Comparison of ENCODE assay signal across 23 cellular contexts in genomic region chr2:71827146-71827874, GRCh38.
"Had no signal": no experiment of that assay in that cellular context is flagged by ENCODE, and none has a peak within 500 bp of the region (broad histone marks: within the 10 kb centered on the region; RNA-seq: fewer than 3 reads in every experiment).

No MANE protein-coding gene starts in this region.

- DNase-seq: cerebellar nuclear complex; effector memory CD8-positive, alpha-beta T cell; foreskin keratinocyte; glutamatergic neuron; heart right ventricle; hippocampal formation; kidney glomerular epithelial cell; left colon; natural killer cell; pancreas; retina; right lobe of liver; small intestine; stimulated activated CD4-positive, alpha-beta T cell treated with anti-CD3 and anti-CD28 coated beads, Interleukin-15, amount 100 ng/mL, for 24 hours; stimulated activated CD4-positive, alpha-beta T cell treated with anti-CD3 and anti-CD28 coated beads, Interleukin-2, amount 100 ng/mL, for 48 hours; stimulated activated naive CD4-positive, alpha-beta T cell; stimulated activated naive CD8-positive, alpha-beta T cell treated with anti-CD3 and anti-CD28 coated beads, Interleukin-15, amount 100 ng/mL, for 72 hours; thyroid gland; trophoblast cell had no signal

- H3K4me1 ChIP-seq: pancreas had no signal

- H3K36me3 Mint-ChIP-seq: memory B cell, natural killer cell had no signal

- H3K27me3 ChIP-seq: heart right ventricle, pancreas, right lobe of liver, thyroid gland had no signal

- H3K4me1 Mint-ChIP-seq: memory B cell; natural killer cell; stimulated activated naive CD8-positive, alpha-beta T cell treated with anti-CD3 and anti-CD28 coated beads, Interleukin-15, amount 100 ng/mL, for 72 hours had no signal

- ATAC-seq: effector memory CD8-positive, alpha-beta T cell; foreskin keratinocyte; heart right ventricle; left colon; natural killer cell; pancreas; stimulated activated naive CD8-positive, alpha-beta T cell treated with anti-CD3 and anti-CD28 coated beads, Interleukin-15, amount 100 ng/mL, for 72 hours had no signal

- H3K27ac Mint-ChIP-seq: dendritic cell treated with granulocyte-macrophage colony-stimulating factor and Interleukin-4, amounts not matched to agents 40 ng/mL and 50 ng/mL, for 4 days; effector memory CD8-positive, alpha-beta T cell; memory B cell; natural killer cell; stimulated activated naive CD8-positive, alpha-beta T cell treated with anti-CD3 and anti-CD28 coated beads, Interleukin-15, amount 100 ng/mL, for 72 hours had no signal

- H3K9me3 Mint-ChIP-seq: natural killer cell; stimulated activated naive CD8-positive, alpha-beta T cell treated with anti-CD3 and anti-CD28 coated beads, Interleukin-15, amount 100 ng/mL, for 72 hours had no signal

- H3K4me3 ChIP-seq: heart right ventricle, lung, pancreas, right lobe of liver, thyroid gland had no signal

- H3K4me3 Mint-ChIP-seq: dendritic cell treated with granulocyte-macrophage colony-stimulating factor and Interleukin-4, amounts not matched to agents 40 ng/mL and 50 ng/mL, for 4 days; effector memory CD8-positive, alpha-beta T cell; memory B cell; natural killer cell; stimulated activated naive CD8-positive, alpha-beta T cell treated with anti-CD3 and anti-CD28 coated beads, Interleukin-15, amount 100 ng/mL, for 72 hours had no signal

- H3K27ac ChIP-seq: foreskin keratinocyte, heart right ventricle, neutrophil, pancreas, right lobe of liver, thyroid gland had no signal

- H3K9me3 ChIP-seq: neutrophil, pancreas, right lobe of liver, thyroid gland had no signal

- H3K36me3 ChIP-seq: heart right ventricle, neutrophil, pancreas, right lobe of liver, thyroid gland had no signal
